Comparison of ENCODE assay signal across 26 cellular contexts in the genomic region with DNA sequence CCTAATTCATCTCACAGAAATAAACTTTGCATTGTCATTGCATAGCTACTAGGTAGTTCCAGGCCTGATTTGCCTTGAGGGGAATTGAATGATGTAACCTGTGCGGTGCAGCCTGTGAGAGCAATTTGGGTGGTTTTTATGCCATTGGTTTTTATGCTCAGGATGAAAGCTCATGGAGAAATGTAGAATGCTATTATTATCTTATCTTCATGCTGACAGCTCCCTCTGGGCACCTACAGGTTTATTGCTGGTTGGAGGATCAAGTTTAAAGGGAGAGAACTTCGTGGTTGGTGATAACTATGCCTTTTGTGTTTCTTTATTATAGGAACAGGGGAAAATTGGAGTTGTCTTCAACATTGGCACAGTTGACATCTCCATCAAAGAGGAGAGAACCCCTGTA.
"Had no signal": no experiment of that assay in that cellular context is flagged by ENCODE, and none has a peak within 500 bp of the region (broad histone marks: within the 10 kb centered on the region; RNA-seq: fewer than 3 reads in every experiment).

No MANE protein-coding gene starts in this region.

- H3K27me3 Mint-ChIP-seq: activated CD4-positive, alpha-beta memory T cell treated with anti-CD3 and anti-CD28 coated beads for 36 hours; activated CD4-positive, alpha-beta T cell treated with anti-CD3 and anti-CD28 coated beads for 36 hours; activated CD4-positive, alpha-beta T cell treated with anti-CD3 and anti-CD28 coated beads, Interleukin-2, amount 10 ng/mL, durations not matched to agents 24 days and 14 days; activated CD8-positive, alpha-beta memory T cell treated with anti-CD3 and anti-CD28 coated beads, Interleukin-2, amount 10 ng/mL, durations not matched to agents 7 days and 5 days; activated naive CD4-positive, alpha-beta T cell treated with anti-CD3 and anti-CD28 coated beads, Interleukin-2, amount 10 ng/mL, durations not matched to agents 7 days and 5 days; activated naive CD8-positive, alpha-beta T cell treated with anti-CD3 and anti-CD28 coated beads, Interleukin-2, amount 10 ng/mL, durations not matched to agents 7 days and 5 days; brain; dendritic cell treated with granulocyte-macrophage colony-stimulating factor and Interleukin-4, amounts not matched to agents 40 ng/mL and 50 ng/mL, for 4 days had no signal

- ATAC-seq: activated CD4-positive, alpha-beta T cell treated with anti-CD3 and anti-CD28 coated beads for 36 hours; activated CD8-positive, alpha-beta memory T cell treated with anti-CD3 and anti-CD28 coated beads, Interleukin-2, amount 10 ng/mL, durations not matched to agents 7 days and 5 days; activated CD8-positive, alpha-beta T cell treated with anti-CD3 and anti-CD28 coated beads, Interleukin-2, amount 10 ng/mL, durations not matched to agents 7 days and 5 days; activated naive CD4-positive, alpha-beta T cell treated with anti-CD3 and anti-CD28 coated beads, Interleukin-2, amount 50 U/mL, for 72 hours; esophagus mucosa had no signal

- H3K4me3 Mint-ChIP-seq: activated CD4-positive, alpha-beta memory T cell treated with anti-CD3 and anti-CD28 coated beads for 36 hours; activated CD4-positive, alpha-beta T cell treated with anti-CD3 and anti-CD28 coated beads for 36 hours; activated CD4-positive, alpha-beta T cell treated with anti-CD3 and anti-CD28 coated beads, Interleukin-2, amount 10 ng/mL, durations not matched to agents 24 days and 14 days; activated CD8-positive, alpha-beta memory T cell treated with anti-CD3 and anti-CD28 coated beads, Interleukin-2, amount 10 ng/mL, durations not matched to agents 7 days and 5 days; activated CD8-positive, alpha-beta T cell treated with anti-CD3 and anti-CD28 coated beads, Interleukin-2, amount 10 ng/mL, durations not matched to agents 7 days and 5 days; activated naive CD4-positive, alpha-beta T cell treated with anti-CD3 and anti-CD28 coated beads, Interleukin-2, amount 10 ng/mL, durations not matched to agents 7 days and 5 days; activated naive CD8-positive, alpha-beta T cell treated with anti-CD3 and anti-CD28 coated beads, Interleukin-2, amount 10 ng/mL, durations not matched to agents 7 days and 5 days; activated T-helper 1 cell treated with anti-CD3 and anti-CD28 coated beads, Interleukin-12 subunit alpha, Interleukin-12 subunit beta, Interleukin-2, Interleukin-4 antibody, amounts not matched to agents 30 ng/mL and 10 ng/mL and 1 ng/mL, durations not matched to agents 14 hours and 24 hours and 36 hours; brain; dendritic cell treated with granulocyte-macrophage colony-stimulating factor and Interleukin-4, amounts not matched to agents 40 ng/mL and 50 ng/mL, for 4 days; endodermal cell had no signal

- DNase-seq: activated CD4-positive, alpha-beta memory T cell treated with anti-CD3 and anti-CD28 coated beads for 36 hours; activated CD4-positive, alpha-beta T cell treated with anti-CD3 and anti-CD28 coated beads for 36 hours; activated CD4-positive, alpha-beta T cell treated with anti-CD3 and anti-CD28 coated beads, Interleukin-2, amount 10 ng/mL, durations not matched to agents 24 days and 14 days; activated CD4-positive, CD25-positive, alpha-beta regulatory T cell; activated CD4-positive, CD25-positive, alpha-beta regulatory T cell treated with anti-CD3 and anti-CD28 coated beads, Interleukin-2, amount 50 U/mL, for 72 hours; activated CD8-positive, alpha-beta memory T cell treated with anti-CD3 and anti-CD28 coated beads, Interleukin-2, amount 10 ng/mL, durations not matched to agents 7 days and 5 days; activated CD8-positive, alpha-beta memory T cell treated with anti-CD3 and anti-CD28 coated beads, Interleukin-2, amount 50 U/mL, for 4 hours; activated CD8-positive, alpha-beta T cell treated with anti-CD3 and anti-CD28 coated beads, Interleukin-2, amount 10 ng/mL, durations not matched to agents 7 days and 5 days; activated gamma-delta T cell; activated naive CD4-positive, alpha-beta T cell; activated naive CD4-positive, alpha-beta T cell treated with anti-CD3 and anti-CD28 coated beads, Interleukin-2, amount 10 ng/mL, durations not matched to agents 7 days and 5 days; activated naive CD8-positive, alpha-beta T cell treated with anti-CD3 and anti-CD28 coated beads, Interleukin-2, amount 10 ng/mL, durations not matched to agents 7 days and 5 days; activated T-cell treated with anti-CD3 and anti-CD28 coated beads, Interleukin-2, amount 50 U/mL, for 1 hour; activated T-cell treated with anti-CD3 and anti-CD28 coated beads, Interleukin-2, amount 50 U/mL, for 48 hours; central memory CD4-positive, alpha-beta T cell; dorsolateral prefrontal cortex; effector memory CD4-positive, alpha-beta T cell; endodermal cell; foreskin fibroblast; head of caudate nucleus; T-helper 2 cell had no signal

- H3K9me3 Mint-ChIP-seq: activated CD4-positive, alpha-beta T cell treated with anti-CD3 and anti-CD28 coated beads, Interleukin-2, amount 10 ng/mL, durations not matched to agents 24 days and 14 days; activated T-helper 1 cell treated with anti-CD3 and anti-CD28 coated beads, Interleukin-12 subunit alpha, Interleukin-12 subunit beta, Interleukin-2, Interleukin-4 antibody, amounts not matched to agents 30 ng/mL and 10 ng/mL and 1 ng/mL, durations not matched to agents 14 hours and 24 hours and 36 hours; brain had no signal

- H3K4me1 Mint-ChIP-seq: activated CD4-positive, alpha-beta T cell treated with anti-CD3 and anti-CD28 coated beads for 36 hours; activated CD4-positive, alpha-beta T cell treated with anti-CD3 and anti-CD28 coated beads, Interleukin-2, amount 10 ng/mL, durations not matched to agents 24 days and 14 days; activated CD8-positive, alpha-beta memory T cell treated with anti-CD3 and anti-CD28 coated beads, Interleukin-2, amount 10 ng/mL, durations not matched to agents 7 days and 5 days; activated naive CD4-positive, alpha-beta T cell treated with anti-CD3 and anti-CD28 coated beads, Interleukin-2, amount 10 ng/mL, durations not matched to agents 7 days and 5 days; activated naive CD8-positive, alpha-beta T cell treated with anti-CD3 and anti-CD28 coated beads, Interleukin-2, amount 10 ng/mL, durations not matched to agents 7 days and 5 days had no signal

- H3K27ac Mint-ChIP-seq: activated CD4-positive, alpha-beta memory T cell treated with anti-CD3 and anti-CD28 coated beads for 36 hours; activated CD4-positive, alpha-beta T cell treated with anti-CD3 and anti-CD28 coated beads for 36 hours; activated CD4-positive, alpha-beta T cell treated with anti-CD3 and anti-CD28 coated beads, Interleukin-2, amount 10 ng/mL, durations not matched to agents 24 days and 14 days; activated CD8-positive, alpha-beta memory T cell treated with anti-CD3 and anti-CD28 coated beads, Interleukin-2, amount 10 ng/mL, durations not matched to agents 7 days and 5 days; activated CD8-positive, alpha-beta T cell treated with anti-CD3 and anti-CD28 coated beads, Interleukin-2, amount 10 ng/mL, durations not matched to agents 7 days and 5 days; activated naive CD4-positive, alpha-beta T cell treated with anti-CD3 and anti-CD28 coated beads, Interleukin-2, amount 10 ng/mL, durations not matched to agents 7 days and 5 days; activated naive CD4-positive, alpha-beta T cell treated with anti-CD3 and anti-CD28 coated beads, Interleukin-2, amount 50 U/mL, for 72 hours; activated naive CD8-positive, alpha-beta T cell treated with anti-CD3 and anti-CD28 coated beads, Interleukin-2, amount 10 ng/mL, durations not matched to agents 7 days and 5 days; activated T-helper 1 cell treated with anti-CD3 and anti-CD28 coated beads, Interleukin-12 subunit alpha, Interleukin-12 subunit beta, Interleukin-2, Interleukin-4 antibody, amounts not matched to agents 30 ng/mL and 10 ng/mL and 1 ng/mL, durations not matched to agents 14 hours and 24 hours and 36 hours; dendritic cell treated with granulocyte-macrophage colony-stimulating factor and Interleukin-4, amounts not matched to agents 40 ng/mL and 50 ng/mL, for 4 days; endodermal cell had no signal

- H3K36me3 Mint-ChIP-seq: activated CD4-positive, alpha-beta memory T cell treated with anti-CD3 and anti-CD28 coated beads for 36 hours; activated CD8-positive, alpha-beta memory T cell treated with anti-CD3 and anti-CD28 coated beads, Interleukin-2, amount 10 ng/mL, durations not matched to agents 7 days and 5 days; activated naive CD4-positive, alpha-beta T cell treated with anti-CD3 and anti-CD28 coated beads, Interleukin-2, amount 10 ng/mL, durations not matched to agents 7 days and 5 days; activated naive CD8-positive, alpha-beta T cell treated with anti-CD3 and anti-CD28 coated beads, Interleukin-2, amount 10 ng/mL, durations not matched to agents 7 days and 5 days had no signal
